2 cellular contexts compared by ENCODE assay signal in the genomic region with DNA sequence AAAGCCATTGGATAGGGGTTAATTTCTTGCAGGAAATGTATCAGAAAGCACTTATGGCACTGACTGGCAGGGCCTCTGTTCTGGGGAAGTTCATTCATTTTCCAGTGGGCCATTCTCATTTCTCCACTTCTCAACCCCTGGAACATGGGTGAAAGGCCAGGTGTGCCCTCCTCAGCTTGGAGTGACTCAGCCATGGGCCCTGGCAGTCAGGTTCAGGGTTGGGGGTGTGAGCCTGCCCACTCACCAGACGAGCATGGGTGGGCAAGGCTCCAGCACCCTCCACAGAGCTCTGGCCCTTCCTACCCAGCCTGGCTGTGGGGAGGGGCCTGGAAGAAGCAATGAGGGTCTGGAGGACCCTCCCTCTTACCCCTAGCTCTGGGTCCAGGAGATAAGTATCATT.
A peak's percentile ranks its signal among the peaks of the same experiment; 100 is the strongest.
TF ChIP-seq lines count a peak whose summit lies in the region.

No MANE protein-coding gene starts in this region.

TF ChIP-seq in HCT116, 20 proteins besides CTCF, POLR2A, EP300 and RAD21:
- TF ChIP-seq, protein P1, sequence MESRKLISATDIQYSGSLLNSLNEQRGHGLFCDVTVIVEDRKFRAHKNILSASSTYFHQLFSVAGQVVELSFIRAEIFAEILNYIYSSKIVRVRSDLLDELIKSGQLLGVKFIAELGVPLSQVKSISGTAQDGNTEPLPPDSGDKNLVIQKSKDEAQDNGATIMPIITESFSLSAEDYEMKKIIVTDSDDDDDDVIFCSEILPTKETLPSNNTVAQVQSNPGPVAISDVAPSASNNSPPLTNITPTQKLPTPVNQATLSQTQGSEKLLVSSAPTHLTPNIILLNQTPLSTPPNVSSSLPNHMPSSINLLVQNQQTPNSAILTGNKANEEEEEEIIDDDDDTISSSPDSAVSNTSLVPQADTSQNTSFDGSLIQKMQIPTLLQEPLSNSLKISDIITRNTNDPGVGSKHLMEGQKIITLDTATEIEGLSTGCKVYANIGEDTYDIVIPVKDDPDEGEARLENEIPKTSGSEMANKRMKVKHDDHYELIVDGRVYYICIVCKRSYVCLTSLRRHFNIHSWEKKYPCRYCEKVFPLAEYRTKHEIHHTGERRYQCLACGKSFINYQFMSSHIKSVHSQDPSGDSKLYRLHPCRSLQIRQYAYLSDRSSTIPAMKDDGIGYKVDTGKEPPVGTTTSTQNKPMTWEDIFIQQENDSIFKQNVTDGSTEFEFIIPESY (IDR thresholded peaks at IDR 0.05; ENCODE audit: extremely low read depth, insufficient replicate concordance, low read length), result no peak
- TF ChIP-seq EGR1 (IDR thresholded peaks at IDR 0.05; ENCODE audit: low read depth), result no peak
- TF ChIP-seq EZH2 (IDR thresholded peaks at IDR 0.05), result no peak
- TF ChIP-seq CEBPB (IDR thresholded peaks at IDR 0.05; ENCODE audit: low read depth), result no peak
- no peak for TF ChIP-seq SRF (IDR thresholded peaks at IDR 0.05; ENCODE audit: low read depth)
- TF ChIP-seq JUND (IDR thresholded peaks at IDR 0.05), result no peak
- TF ChIP-seq SIN3A (IDR thresholded peaks at IDR 0.05; ENCODE audit: low read depth), result no peak
- no peak for TF ChIP-seq FOSL1 (IDR thresholded peaks at IDR 0.05; ENCODE audit: low read depth)
- TF ChIP-seq EZH2phosphoT487 (IDR thresholded peaks at IDR 0.05; ENCODE audit: borderline replicate concordance), result no peak
- no peak for TF ChIP-seq YY1 (IDR thresholded peaks at IDR 0.05; ENCODE audit: extremely low read depth, insufficient replicate concordance, low read depth, low read length)
- no peak for TF ChIP-seq ZNF274 (IDR thresholded peaks at IDR 0.05; ENCODE audit: low read depth, low read length)
- no peak for TF ChIP-seq CBX3 (IDR thresholded peaks at IDR 0.05; ENCODE audit: low read depth)
- TF ChIP-seq ZFX (IDR thresholded peaks at IDR 0.05), result no peak
- no peak for TF ChIP-seq ATF3 (IDR thresholded peaks at IDR 0.05)
- no peak for TF ChIP-seq REST (IDR thresholded peaks at IDR 0.05; ENCODE audit: low read depth)
- no peak for TF ChIP-seq POLR2AphosphoS5 (IDR thresholded peaks at IDR 0.05; ENCODE audit: low read depth, low read length)
- TF ChIP-seq TCF7L2 (IDR thresholded peaks at IDR 0.05; ENCODE audit: borderline replicate concordance, extremely low read depth, insufficient read depth, insufficient read length), result no peak
- TF ChIP-seq, protein P2, sequence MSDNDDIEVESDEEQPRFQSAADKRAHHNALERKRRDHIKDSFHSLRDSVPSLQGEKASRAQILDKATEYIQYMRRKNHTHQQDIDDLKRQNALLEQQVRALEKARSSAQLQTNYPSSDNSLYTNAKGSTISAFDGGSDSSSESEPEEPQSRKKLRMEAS (IDR thresholded peaks at IDR 0.05), result no peak
- no peak for TF ChIP-seq ELF1 (IDR thresholded peaks at IDR 0.05; ENCODE audit: borderline replicate concordance, low read depth)
- no peak for TF ChIP-seq SP1 (IDR thresholded peaks at IDR 0.05; ENCODE audit: low read depth)

TF ChIP-seq in K562, 482 proteins besides CTCF, POLR2A, EP300 and RAD21 (continued from another document):
- TF ChIP-seq ATF3 (IDR thresholded peaks at IDR 0.05) (peak; percentile 19; the same call in 1 of the 2 replicates), ATF3 (CRISPR knock-in tag; conservative IDR thresholded peaks at IDR 0.05) (no peak)
TF ChIP-seq in K562: peak in this region for 1.
